ENCODE assay signal across 11 cellular contexts in genomic region chr20:20292472-20292871, GRCh38.
"Had no signal": no experiment of that assay in that cellular context is flagged by ENCODE, and none has a peak within 500 bp of the region (broad histone marks: within the 10 kb centered on the region; RNA-seq: fewer than 3 reads in every experiment).

No MANE protein-coding gene starts in this region.

- DNase-seq: activated naive CD4-positive, alpha-beta T cell treated with anti-CD3 and anti-CD28 coated beads, Interleukin-2, amount 10 ng/mL, durations not matched to agents 7 days and 5 days; cerebellar nuclear complex; effector CD8-positive, alpha-beta T cell; esophagus squamous epithelium; left ventricle myocardium inferior; mucosa of descending colon; naive thymus-derived CD4-positive, alpha-beta T cell; ovary; right lobe of liver; stomach; testis had no signal

- ATAC-seq: mucosa of descending colon; naive thymus-derived CD4-positive, alpha-beta T cell; right lobe of liver had no signal
